In the genomic region with DNA sequence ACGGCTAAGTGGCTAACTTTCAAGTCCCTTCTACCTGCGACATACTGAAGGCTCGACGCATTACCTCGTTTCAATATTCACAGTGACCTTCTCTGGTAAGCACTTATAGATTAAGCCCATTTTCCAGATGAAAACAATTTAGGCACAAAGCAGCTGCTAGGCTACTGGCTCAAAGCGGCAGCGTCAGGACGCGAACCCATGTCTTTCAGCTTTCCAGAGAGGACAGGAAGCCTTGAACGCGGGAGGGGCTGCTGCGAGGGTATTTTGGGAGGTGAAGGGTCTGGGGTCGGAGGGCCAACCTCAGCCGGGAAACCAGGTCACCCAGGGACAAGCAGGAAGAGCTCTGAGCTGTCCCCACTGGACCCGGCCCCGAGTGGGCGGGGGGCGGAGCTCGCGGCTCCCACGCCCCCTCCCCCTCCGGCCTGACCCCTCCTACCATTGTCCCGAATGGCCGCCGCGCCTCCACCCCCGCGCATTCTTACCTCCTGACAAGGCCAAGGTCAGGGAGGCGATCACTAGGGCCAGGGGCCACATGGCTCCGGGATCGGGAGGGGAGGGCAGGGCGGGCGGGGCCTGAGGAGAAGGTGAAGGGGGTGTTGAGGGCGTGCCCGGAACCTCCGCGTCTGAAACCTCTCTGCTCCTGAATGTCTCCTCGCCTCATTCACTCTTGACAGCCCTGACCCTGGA, we compare ENCODE assay signal across 1 cellular context.
A peak's percentile ranks its signal among the peaks of the same experiment; 100 is the strongest.
TF ChIP-seq lines count a peak whose summit lies in the region.

A gene with protein sequence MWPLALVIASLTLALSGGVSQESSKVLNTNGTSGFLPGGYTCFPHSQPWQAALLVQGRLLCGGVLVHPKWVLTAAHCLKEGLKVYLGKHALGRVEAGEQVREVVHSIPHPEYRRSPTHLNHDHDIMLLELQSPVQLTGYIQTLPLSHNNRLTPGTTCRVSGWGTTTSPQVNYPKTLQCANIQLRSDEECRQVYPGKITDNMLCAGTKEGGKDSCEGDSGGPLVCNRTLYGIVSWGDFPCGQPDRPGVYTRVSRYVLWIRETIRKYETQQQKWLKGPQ (minus strand): TSS at position 559 of the 687 bp plus-strand sequence. CDS start 25 bp downstream, at position 534.

TF ChIP-seq in K562, 482 proteins besides CTCF, POLR2A, EP300 and RAD21 (continued from another document):
- TF ChIP-seq ZBTB34 (CRISPR knock-in tag; IDR thresholded peaks at IDR 0.05), result no peak
- no peak for TF ChIP-seq GATA2 (CRISPR knock-in tag; IDR thresholded peaks at IDR 0.05)
- TF ChIP-seq SRSF3 (IDR thresholded peaks at IDR 0.05; ENCODE audit: insufficient read depth, low read length), result no peak
- peak; percentile 57 for TF ChIP-seq RBFOX2 (IDR thresholded peaks at IDR 0.05; ENCODE audit: low read depth, low read length)
- TF ChIP-seq RCOR1 (IDR thresholded peaks at IDR 0.05; ENCODE audit: borderline replicate concordance in 1 of 2, low read depth in 2 of 2, low read length in 2 of 2), result peak in 1 of 2 experiments; percentile 34; a peak in 2 of 4 replicates
- TF ChIP-seq ARNT (IDR thresholded peaks at IDR 0.05), result 0 out of 4 replicates have a peak, but pooled peaks of 1 of the 2 experiments have one; percentile 50
- TF ChIP-seq GTF3C2 (IDR thresholded peaks at IDR 0.05; ENCODE audit: borderline replicate concordance, extremely low read depth, insufficient read length), result no peak
- TF ChIP-seq RBM15 (IDR thresholded peaks at IDR 0.05; ENCODE audit: insufficient read depth, low read length), result no peak
- TF ChIP-seq, protein P1, sequence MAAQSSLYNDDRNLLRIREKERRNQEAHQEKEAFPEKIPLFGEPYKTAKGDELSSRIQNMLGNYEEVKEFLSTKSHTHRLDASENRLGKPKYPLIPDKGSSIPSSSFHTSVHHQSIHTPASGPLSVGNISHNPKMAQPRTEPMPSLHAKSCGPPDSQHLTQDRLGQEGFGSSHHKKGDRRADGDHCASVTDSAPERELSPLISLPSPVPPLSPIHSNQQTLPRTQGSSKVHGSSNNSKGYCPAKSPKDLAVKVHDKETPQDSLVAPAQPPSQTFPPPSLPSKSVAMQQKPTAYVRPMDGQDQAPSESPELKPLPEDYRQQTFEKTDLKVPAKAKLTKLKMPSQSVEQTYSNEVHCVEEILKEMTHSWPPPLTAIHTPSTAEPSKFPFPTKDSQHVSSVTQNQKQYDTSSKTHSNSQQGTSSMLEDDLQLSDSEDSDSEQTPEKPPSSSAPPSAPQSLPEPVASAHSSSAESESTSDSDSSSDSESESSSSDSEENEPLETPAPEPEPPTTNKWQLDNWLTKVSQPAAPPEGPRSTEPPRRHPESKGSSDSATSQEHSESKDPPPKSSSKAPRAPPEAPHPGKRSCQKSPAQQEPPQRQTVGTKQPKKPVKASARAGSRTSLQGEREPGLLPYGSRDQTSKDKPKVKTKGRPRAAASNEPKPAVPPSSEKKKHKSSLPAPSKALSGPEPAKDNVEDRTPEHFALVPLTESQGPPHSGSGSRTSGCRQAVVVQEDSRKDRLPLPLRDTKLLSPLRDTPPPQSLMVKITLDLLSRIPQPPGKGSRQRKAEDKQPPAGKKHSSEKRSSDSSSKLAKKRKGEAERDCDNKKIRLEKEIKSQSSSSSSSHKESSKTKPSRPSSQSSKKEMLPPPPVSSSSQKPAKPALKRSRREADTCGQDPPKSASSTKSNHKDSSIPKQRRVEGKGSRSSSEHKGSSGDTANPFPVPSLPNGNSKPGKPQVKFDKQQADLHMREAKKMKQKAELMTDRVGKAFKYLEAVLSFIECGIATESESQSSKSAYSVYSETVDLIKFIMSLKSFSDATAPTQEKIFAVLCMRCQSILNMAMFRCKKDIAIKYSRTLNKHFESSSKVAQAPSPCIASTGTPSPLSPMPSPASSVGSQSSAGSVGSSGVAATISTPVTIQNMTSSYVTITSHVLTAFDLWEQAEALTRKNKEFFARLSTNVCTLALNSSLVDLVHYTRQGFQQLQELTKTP (IDR thresholded peaks at IDR 0.05; ENCODE audit: low read depth in 1 of 2, partially characterized antibody in 2 of 2), result no peak
- TF ChIP-seq BHLHE40 (IDR thresholded peaks at IDR 0.05; ENCODE audit: low read length), result no peak
- no peak for TF ChIP-seq POLR2AphosphoS5 (IDR thresholded peaks at IDR 0.05; ENCODE audit: control insufficient read depth, insufficient read depth, low read depth, low read length)
- TF ChIP-seq HDAC1 (IDR thresholded peaks at IDR 0.05), result peak in 1 of 2 experiments; percentile 10; a peak in 1 of 4 replicates
- peak; percentile 53; the same call in 1 of the 2 replicates for TF ChIP-seq CBX1 (IDR thresholded peaks at IDR 0.05; ENCODE audit: low read depth)
- TF ChIP-seq, protein P2, sequence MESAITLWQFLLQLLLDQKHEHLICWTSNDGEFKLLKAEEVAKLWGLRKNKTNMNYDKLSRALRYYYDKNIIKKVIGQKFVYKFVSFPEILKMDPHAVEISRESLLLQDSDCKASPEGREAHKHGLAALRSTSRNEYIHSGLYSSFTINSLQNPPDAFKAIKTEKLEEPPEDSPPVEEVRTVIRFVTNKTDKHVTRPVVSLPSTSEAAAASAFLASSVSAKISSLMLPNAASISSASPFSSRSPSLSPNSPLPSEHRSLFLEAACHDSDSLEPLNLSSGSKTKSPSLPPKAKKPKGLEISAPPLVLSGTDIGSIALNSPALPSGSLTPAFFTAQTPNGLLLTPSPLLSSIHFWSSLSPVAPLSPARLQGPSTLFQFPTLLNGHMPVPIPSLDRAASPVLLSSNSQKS (CRISPR knock-in tag; IDR thresholded peaks at IDR 0.05), result no peak
- TF ChIP-seq MNT (conservative IDR thresholded peaks at IDR 0.05), result peak; percentile 46 to 57; a peak in 3 of 4 replicates
- no peak for TF ChIP-seq ZNF143 (CRISPR knock-in tag; IDR thresholded peaks at IDR 0.05)
- TF ChIP-seq HCFC1 (IDR thresholded peaks at IDR 0.05; ENCODE audit: low read depth, low read length), result no peak
- no peak for TF ChIP-seq ZNF398 (CRISPR knock-in tag; IDR thresholded peaks at IDR 0.05)
- TF ChIP-seq SREBF2 (CRISPR knock-in tag; IDR thresholded peaks at IDR 0.05), result no peak
- peak; percentile 34; the same call in 1 of the 2 replicates for TF ChIP-seq EP400 (IDR thresholded peaks at IDR 0.05)
- TF ChIP-seq, protein P3, sequence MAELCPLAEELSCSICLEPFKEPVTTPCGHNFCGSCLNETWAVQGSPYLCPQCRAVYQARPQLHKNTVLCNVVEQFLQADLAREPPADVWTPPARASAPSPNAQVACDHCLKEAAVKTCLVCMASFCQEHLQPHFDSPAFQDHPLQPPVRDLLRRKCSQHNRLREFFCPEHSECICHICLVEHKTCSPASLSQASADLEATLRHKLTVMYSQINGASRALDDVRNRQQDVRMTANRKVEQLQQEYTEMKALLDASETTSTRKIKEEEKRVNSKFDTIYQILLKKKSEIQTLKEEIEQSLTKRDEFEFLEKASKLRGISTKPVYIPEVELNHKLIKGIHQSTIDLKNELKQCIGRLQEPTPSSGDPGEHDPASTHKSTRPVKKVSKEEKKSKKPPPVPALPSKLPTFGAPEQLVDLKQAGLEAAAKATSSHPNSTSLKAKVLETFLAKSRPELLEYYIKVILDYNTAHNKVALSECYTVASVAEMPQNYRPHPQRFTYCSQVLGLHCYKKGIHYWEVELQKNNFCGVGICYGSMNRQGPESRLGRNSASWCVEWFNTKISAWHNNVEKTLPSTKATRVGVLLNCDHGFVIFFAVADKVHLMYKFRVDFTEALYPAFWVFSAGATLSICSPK (IDR thresholded peaks at IDR 0.05; ENCODE audit: borderline replicate concordance), result no peak
- TF ChIP-seq POLR2H (tag; IDR thresholded peaks at IDR 0.05; ENCODE audit: low read depth), result no peak
- TF ChIP-seq SMAD4 (CRISPR knock-in tag; conservative IDR thresholded peaks at IDR 0.05), result no peak
- peak; percentile 6; the same call in 1 of the 2 replicates for TF ChIP-seq PKNOX1 (IDR thresholded peaks at IDR 0.05)
- TF ChIP-seq PHF21A (IDR thresholded peaks at IDR 0.05; ENCODE audit: borderline replicate concordance, low read depth), result no peak
- no peak for TF ChIP-seq FOXM1 (IDR thresholded peaks at IDR 0.05; ENCODE audit: low read depth)
- no peak for TF ChIP-seq FOXM1 (CRISPR knock-in tag; IDR thresholded peaks at IDR 0.05; ENCODE audit: low read depth)
- TF ChIP-seq, protein P4, sequence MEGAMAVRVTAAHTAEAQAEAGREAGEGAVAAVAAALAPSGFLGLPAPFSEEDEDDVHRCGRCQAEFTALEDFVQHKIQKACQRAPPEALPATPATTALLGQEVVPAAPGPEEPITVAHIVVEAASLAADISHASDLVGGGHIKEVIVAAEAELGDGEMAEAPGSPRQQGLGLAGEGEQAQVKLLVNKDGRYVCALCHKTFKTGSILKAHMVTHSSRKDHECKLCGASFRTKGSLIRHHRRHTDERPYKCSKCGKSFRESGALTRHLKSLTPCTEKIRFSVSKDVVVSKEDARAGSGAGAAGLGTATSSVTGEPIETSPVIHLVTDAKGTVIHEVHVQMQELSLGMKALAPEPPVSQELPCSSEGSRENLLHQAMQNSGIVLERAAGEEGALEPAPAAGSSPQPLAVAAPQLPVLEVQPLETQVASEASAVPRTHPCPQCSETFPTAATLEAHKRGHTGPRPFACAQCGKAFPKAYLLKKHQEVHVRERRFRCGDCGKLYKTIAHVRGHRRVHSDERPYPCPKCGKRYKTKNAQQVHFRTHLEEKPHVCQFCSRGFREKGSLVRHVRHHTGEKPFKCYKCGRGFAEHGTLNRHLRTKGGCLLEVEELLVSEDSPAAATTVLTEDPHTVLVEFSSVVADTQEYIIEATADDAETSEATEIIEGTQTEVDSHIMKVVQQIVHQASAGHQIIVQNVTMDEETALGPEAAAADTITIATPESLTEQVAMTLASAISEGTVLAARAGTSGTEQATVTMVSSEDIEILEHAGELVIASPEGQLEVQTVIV (CRISPR knock-in tag; IDR thresholded peaks at IDR 0.05; ENCODE audit: borderline replicate concordance), result no peak
- TF ChIP-seq CHCHD3 (CRISPR knock-in tag; IDR thresholded peaks at IDR 0.05), result no peak
